ENCODE assay signal across 1 cellular context in genomic region chr6:41545703-41546474, GRCh38.
TF ChIP-seq lines count a peak whose summit lies in the region.

TSS of gene FOXP4 (plus strand) at chr6:41546381. CDS start at chr6:41565761, 19,380 bp downstream.

TF ChIP-seq in K562, 482 proteins besides CTCF, POLR2A, EP300 and RAD21 (continued from another document and continues in another):
- TF ChIP-seq, protein P1, sequence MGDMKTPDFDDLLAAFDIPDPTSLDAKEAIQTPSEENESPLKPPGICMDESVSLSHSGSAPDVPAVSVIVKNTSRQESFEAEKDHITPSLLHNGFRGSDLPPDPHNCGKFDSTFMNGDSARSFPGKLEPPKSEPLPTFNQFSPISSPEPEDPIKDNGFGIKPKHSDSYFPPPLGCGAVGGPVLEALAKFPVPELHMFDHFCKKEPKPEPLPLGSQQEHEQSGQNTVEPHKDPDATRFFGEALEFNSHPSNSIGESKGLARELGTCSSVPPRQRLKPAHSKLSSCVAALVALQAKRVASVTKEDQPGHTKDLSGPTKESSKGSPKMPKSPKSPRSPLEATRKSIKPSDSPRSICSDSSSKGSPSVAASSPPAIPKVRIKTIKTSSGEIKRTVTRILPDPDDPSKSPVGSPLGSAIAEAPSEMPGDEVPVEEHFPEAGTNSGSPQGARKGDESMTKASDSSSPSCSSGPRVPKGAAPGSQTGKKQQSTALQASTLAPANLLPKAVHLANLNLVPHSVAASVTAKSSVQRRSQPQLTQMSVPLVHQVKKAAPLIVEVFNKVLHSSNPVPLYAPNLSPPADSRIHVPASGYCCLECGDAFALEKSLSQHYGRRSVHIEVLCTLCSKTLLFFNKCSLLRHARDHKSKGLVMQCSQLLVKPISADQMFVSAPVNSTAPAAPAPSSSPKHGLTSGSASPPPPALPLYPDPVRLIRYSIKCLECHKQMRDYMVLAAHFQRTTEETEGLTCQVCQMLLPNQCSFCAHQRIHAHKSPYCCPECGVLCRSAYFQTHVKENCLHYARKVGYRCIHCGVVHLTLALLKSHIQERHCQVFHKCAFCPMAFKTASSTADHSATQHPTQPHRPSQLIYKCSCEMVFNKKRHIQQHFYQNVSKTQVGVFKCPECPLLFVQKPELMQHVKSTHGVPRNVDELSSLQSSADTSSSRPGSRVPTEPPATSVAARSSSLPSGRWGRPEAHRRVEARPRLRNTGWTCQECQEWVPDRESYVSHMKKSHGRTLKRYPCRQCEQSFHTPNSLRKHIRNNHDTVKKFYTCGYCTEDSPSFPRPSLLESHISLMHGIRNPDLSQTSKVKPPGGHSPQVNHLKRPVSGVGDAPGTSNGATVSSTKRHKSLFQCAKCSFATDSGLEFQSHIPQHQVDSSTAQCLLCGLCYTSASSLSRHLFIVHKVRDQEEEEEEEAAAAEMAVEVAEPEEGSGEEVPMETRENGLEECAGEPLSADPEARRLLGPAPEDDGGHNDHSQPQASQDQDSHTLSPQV (IDR thresholded peaks at IDR 0.05), result peak; percentile 49; the same call in 1 of the 2 replicates
- TF ChIP-seq ZNF696 (CRISPR knock-in tag; conservative IDR thresholded peaks at IDR 0.05), result no peak
- TF ChIP-seq ZBED1 (IDR thresholded peaks at IDR 0.05), result no peak
- TF ChIP-seq ZFPM2 (CRISPR knock-in tag; IDR thresholded peaks at IDR 0.05), result 0 out of 2 replicates have a peak, but pooled peaks have one; percentile 30
- peak; percentile 99 for TF ChIP-seq ZNF263 (CRISPR knock-in tag; IDR thresholded peaks at IDR 0.05; ENCODE audit: borderline replicate concordance)
- TF ChIP-seq GABPB1 (CRISPR knock-in tag; IDR thresholded peaks at IDR 0.05), result peak; percentile 42
- no peak for TF ChIP-seq ZC3H11A (IDR thresholded peaks at IDR 0.05; ENCODE audit: low read depth, low read length)
- no peak for TF ChIP-seq RREB1 (CRISPR knock-in tag; IDR thresholded peaks at IDR 0.05)
- peak; percentile 87 for TF ChIP-seq NFIC (IDR thresholded peaks at IDR 0.05)
- no peak for TF ChIP-seq PRPF4 (IDR thresholded peaks at IDR 0.05; ENCODE audit: insufficient read depth, low read depth, low read length, poor library complexity, severe bottlenecking)
- no peak for TF ChIP-seq ZNF584 (CRISPR knock-in tag; IDR thresholded peaks at IDR 0.05; ENCODE audit: low read depth)
- TF ChIP-seq FOXK2 (conservative IDR thresholded peaks at IDR 0.05 in 1 of 2, IDR thresholded peaks at IDR 0.05 in 1 of 2; ENCODE audit: low read depth in 2 of 2), result 0 out of 4 replicates have a peak, but pooled peaks of 1 of the 2 experiments have one; percentile 36
- no peak for TF ChIP-seq ZNF589 (CRISPR knock-in tag; IDR thresholded peaks at IDR 0.05; ENCODE audit: low read depth)
- TF ChIP-seq ZNF717 (CRISPR knock-in tag; IDR thresholded peaks at IDR 0.05), result no peak
- TF ChIP-seq, protein P2, sequence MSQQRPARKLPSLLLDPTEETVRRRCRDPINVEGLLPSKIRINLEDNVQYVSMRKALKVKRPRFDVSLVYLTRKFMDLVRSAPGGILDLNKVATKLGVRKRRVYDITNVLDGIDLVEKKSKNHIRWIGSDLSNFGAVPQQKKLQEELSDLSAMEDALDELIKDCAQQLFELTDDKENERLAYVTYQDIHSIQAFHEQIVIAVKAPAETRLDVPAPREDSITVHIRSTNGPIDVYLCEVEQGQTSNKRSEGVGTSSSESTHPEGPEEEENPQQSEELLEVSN (IDR thresholded peaks at IDR 0.05; ENCODE audit: borderline replicate concordance in 1 of 2, extremely low read depth in 1 of 2, insufficient read depth in 1 of 2, insufficient read length in 1 of 2, low read depth in 1 of 2, low read length in 1 of 2, poor library complexity in 1 of 2, severe bottlenecking in 1 of 2), result peak; percentile 74 to 83
- peak; percentile 80 for TF ChIP-seq RBFOX2 (IDR thresholded peaks at IDR 0.05; ENCODE audit: low read depth, low read length)
- peak; percentile 34 for TF ChIP-seq SAP30 (IDR thresholded peaks at IDR 0.05; ENCODE audit: borderline replicate concordance, insufficient read depth, low read depth, low read length, poor library complexity, severe bottlenecking)
- peak; percentile 31; the same call in 1 of the 2 replicates for TF ChIP-seq JUND (IDR thresholded peaks at IDR 0.05; ENCODE audit: borderline replicate concordance, low read depth, low read length)
- TF ChIP-seq JUND (tag; IDR thresholded peaks at IDR 0.05; ENCODE audit: borderline replicate concordance, low read depth, low read length), result no peak; the same call in 2 of the 3 replicates
- no peak for TF ChIP-seq XRCC4 (IDR thresholded peaks at IDR 0.05; ENCODE audit: extremely low read depth, insufficient read depth, insufficient read length)
- peak; percentile 64; the same call in 1 of the 2 replicates for TF ChIP-seq RAD51 (IDR thresholded peaks at IDR 0.05; ENCODE audit: borderline replicate concordance, low read depth)
- TF ChIP-seq ETV1 (tag; conservative IDR thresholded peaks at IDR 0.05; ENCODE audit: low read depth), result no peak
- TF ChIP-seq PHF8 (IDR thresholded peaks at IDR 0.05; ENCODE audit: borderline replicate concordance, low read length), result peak; percentile 72; the same call in 1 of the 2 replicates
- no peak for TF ChIP-seq HDAC3 (IDR thresholded peaks at IDR 0.05; ENCODE audit: borderline replicate concordance, partially characterized antibody)
- TF ChIP-seq ZNF407 (IDR thresholded peaks at IDR 0.05; ENCODE audit: low read depth), result no peak
- TF ChIP-seq SMARCA4 (IDR thresholded peaks at IDR 0.05), result peak; percentile 48; the same call in 1 of the 2 replicates
- TF ChIP-seq, protein P3, sequence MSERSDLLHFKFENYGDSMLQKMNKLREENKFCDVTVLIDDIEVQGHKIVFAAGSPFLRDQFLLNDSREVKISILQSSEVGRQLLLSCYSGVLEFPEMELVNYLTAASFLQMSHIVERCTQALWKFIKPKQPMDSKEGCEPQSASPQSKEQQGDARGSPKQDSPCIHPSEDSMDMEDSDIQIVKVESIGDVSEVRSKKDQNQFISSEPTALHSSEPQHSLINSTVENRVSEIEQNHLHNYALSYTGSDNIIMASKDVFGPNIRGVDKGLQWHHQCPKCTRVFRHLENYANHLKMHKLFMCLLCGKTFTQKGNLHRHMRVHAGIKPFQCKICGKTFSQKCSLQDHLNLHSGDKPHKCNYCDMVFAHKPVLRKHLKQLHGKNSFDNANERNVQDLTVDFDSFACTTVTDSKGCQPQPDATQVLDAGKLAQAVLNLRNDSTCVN (CRISPR knock-in tag; IDR thresholded peaks at IDR 0.05), result no peak
- TF ChIP-seq ZFX (CRISPR knock-in tag; IDR thresholded peaks at IDR 0.05), result peak; percentile 70
- TF ChIP-seq CBFA2T3 (IDR thresholded peaks at IDR 0.05), result no peak
- peak; percentile 14; the same call in 1 of the 2 replicates for TF ChIP-seq SOX6 (IDR thresholded peaks at IDR 0.05)
- no peak for TF ChIP-seq ZNF143 (CRISPR knock-in tag; IDR thresholded peaks at IDR 0.05)
- no peak for TF ChIP-seq POLR2B (IDR thresholded peaks at IDR 0.05; ENCODE audit: low read depth, partially characterized antibody)
- peak; percentile 57 for TF ChIP-seq KDM5B (IDR thresholded peaks at IDR 0.05; ENCODE audit: insufficient replicate concordance, low read depth, low read length)
- no peak for TF ChIP-seq ZNF146 (CRISPR knock-in tag; IDR thresholded peaks at IDR 0.05; ENCODE audit: unreplicated experiment)
